Comparison of ENCODE assay signal across 15 cellular contexts in the genomic region with DNA sequence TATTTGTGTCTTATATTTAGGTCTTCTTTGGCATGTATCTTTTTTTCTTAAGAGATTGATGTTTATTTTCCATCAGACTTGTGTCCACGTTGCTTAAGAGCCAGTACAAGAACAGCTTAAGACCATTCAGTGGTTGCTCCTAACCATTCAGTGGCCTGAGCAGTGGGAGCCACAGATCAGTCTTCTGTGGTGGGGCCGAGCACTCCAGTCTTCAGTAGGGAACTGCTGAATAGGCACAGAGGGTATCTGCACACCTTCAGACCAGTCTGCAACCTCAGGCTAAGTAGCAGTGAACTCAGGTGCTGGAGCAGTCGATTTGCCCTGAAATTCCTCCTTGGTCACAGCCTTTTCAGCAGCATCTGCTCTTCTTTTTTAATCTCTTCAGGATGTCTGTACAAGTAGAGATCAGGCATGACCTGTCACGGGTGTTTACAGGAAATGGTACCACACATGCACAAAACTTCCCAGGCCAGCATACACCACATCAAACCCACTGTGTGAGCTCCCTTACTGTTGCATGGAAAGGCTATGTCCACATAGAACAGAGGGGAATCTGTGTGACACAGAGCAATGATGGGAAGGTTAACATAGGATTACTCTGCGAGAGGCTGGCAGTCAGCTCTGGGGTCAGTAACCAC. TPM values are rescaled to one million over a fixed set of nuclear protein-coding genes. Genes with fewer than 3 reads are reported as not detected.
DNase-seq lines count a peak whose midpoint lies in the region; ATAC-seq and TF ChIP-seq lines count a peak whose summit lies in the region.
"Had no signal": no experiment of that assay in that cellular context is flagged by ENCODE, and none has a peak within 500 bp of the region (broad histone marks: within the 10 kb centered on the region; RNA-seq: fewer than 3 reads in every experiment).

No MANE protein-coding gene starts in this region.

- H3K79me1 ChIP-seq in IMR-90 (ENCODE audit: low read depth in 1 of 2, low read length in 2 of 2), result no peaks in the 10 kb centered on the region

- no peak overlapping the region for H3K9ac ChIP-seq in IMR-90 (ENCODE audit: low read depth, low read length)

- H2BK5ac ChIP-seq in IMR-90 (ENCODE audit: low read depth, low read length, poor library complexity, severe bottlenecking), result no peak overlapping the region

- H3K36me3 ChIP-seq in IMR-90 (ENCODE audit: control insufficient read depth, insufficient read depth, low read length), result no peaks in the 10 kb centered on the region
- H3K36me3 ChIP-seq: pancreas had no signal

- dilution Hi-C loops in IMR-90 (cut with HindIII; ENCODE audit: low sequenced_read_pairs, unreplicated experiment), result no loop called here

- no peak overlapping the region for H4K5ac ChIP-seq in IMR-90 (ENCODE audit: low read depth, low read length)

- WGBS in IMR-90 (ENCODE audit: extremely low coverage in 2 of 2, insufficient read length in 1 of 2), 2 experiments, result 90% methylated on average over 2 of the region's 5 CpGs; no CpG with 5 or more reads in 1 of the 2 experiments

- no peak for TF ChIP-seq CTCF in IMR-90 (conservative IDR thresholded peaks at IDR 0.05; ENCODE audit: low read depth, low read length)

- H3K4me1 Mint-ChIP-seq in natural killer cell treated with Interleukin-12 subunit alpha and Interleukin-12 subunit beta and Interleukin-15 and Interleukin-18, amount 100 ng/mL, for 72 hours (ENCODE audit: low read depth in 2 of 2), result peaks cover 22 to 28% of the 10 kb centered on the region in 2 donors
- H3K4me1 Mint-ChIP-seq: WTC11 had no signal

- no peak overlapping the region for H3K56ac ChIP-seq in IMR-90 (ENCODE audit: extremely low read depth, insufficient read depth, low read length)

- no peaks in the 10 kb centered on the region for H4K20me1 ChIP-seq in IMR-90 (ENCODE audit: insufficient read depth, low read length)

- no peak overlapping the region for H2AK5ac ChIP-seq in IMR-90 (ENCODE audit: low read depth, low read length)

- no TSS peak for BruUV-seq in IMR-90 (replicated peaks; lab: Mats Ljungman, UMichigan)

- H3K27ac Mint-ChIP-seq in natural killer cell treated with Interleukin-12 subunit alpha and Interleukin-12 subunit beta and Interleukin-15 and Interleukin-18, amount 100 ng/mL, for 72 hours, result peak overlapping the region; percentile 5 to 89
- H3K27ac Mint-ChIP-seq: WTC11 had no signal

- no peak overlapping the region for H3K4me2 ChIP-seq in IMR-90 (ENCODE audit: low read depth, low read length)
- H3K4me2 ChIP-seq: smooth muscle cell had no signal

- ATAC-seq in IMR-90 (ENCODE audit: low read depth), result no peak
- ATAC-seq in natural killer cell treated with Interleukin-12 subunit alpha and Interleukin-12 subunit beta and Interleukin-15 and Interleukin-18, amount 100 ng/mL, for 72 hours, result peak; percentile 48 to 62
- ATAC-seq in left lobe of liver, result no peak
- no peak for ATAC-seq in GM21529 (IDR thresholded peaks at IDR 0.05; ENCODE audit: unreplicated experiment)
- no peak for ATAC-seq in GM21526 (IDR thresholded peaks at IDR 0.05; ENCODE audit: low FRiP score, unreplicated experiment)
- ATAC-seq: HepG2, pancreas, PC-3, WTC11 had no signal

- H3K9me1 ChIP-seq in IMR-90 (ENCODE audit: insufficient read depth, low read length), result no peaks in the 10 kb centered on the region

- H3K9me3 ChIP-seq in IMR-90 (ENCODE audit: control insufficient read depth, insufficient read depth, low read length), result peaks cover 5% of the 10 kb centered on the region
- H3K9me3 ChIP-seq: pancreas had no signal

- no peak overlapping the region for H4K8ac ChIP-seq in IMR-90 (ENCODE audit: low read depth in 2 of 2, low read length in 2 of 2)

- in situ Hi-C loops in IMR-90 (cut with MboI; ENCODE audit: low sequenced_read_pairs), result no loop called here

- H2BK15ac ChIP-seq in IMR-90 (ENCODE audit: low read depth, low read length), result no peak overlapping the region

- H3K4me3 ChIP-seq in IMR-90 (ENCODE audit: insufficient read depth, low read depth, low read length), result no peak overlapping the region
- H3K4me3 ChIP-seq: pancreas, smooth muscle cell had no signal

- no peak overlapping the region for H3K4ac ChIP-seq in IMR-90 (ENCODE audit: low read depth, low read length)

- intact Hi-C loops in IMR-90 (cut with micrococcal nuclease), result no loop called here

- no peak overlapping the region for H2BK20ac ChIP-seq in IMR-90 (ENCODE audit: low read depth, low read length)

- H2BK120ac ChIP-seq in IMR-90 (ENCODE audit: low read depth, low read length), result no peak overlapping the region

- H3K4me1 ChIP-seq in IMR-90 (ENCODE audit: control insufficient read depth, insufficient read depth, low read length), result no peaks in the 10 kb centered on the region

- DNase-seq in IMR-90, result no peak
- DNase-seq in activated CD4-positive, alpha-beta T cell treated with anti-CD3 and anti-CD28 coated beads for 1 hour, result peak; percentile 8
- DNase-seq in activated effector memory CD4-positive, alpha-beta T cell treated with Interleukin-2 at 50 U/mL for 16 hours, result peak; percentile 21
- DNase-seq in natural killer cell treated with Interleukin-12 subunit alpha and Interleukin-12 subunit beta and Interleukin-15 and Interleukin-18, amount 100 ng/mL, for 72 hours (ENCODE audit: low spot score), result no peak
- DNase-seq in left lobe of liver (ENCODE audit: low spot score), result no peak
- no peak for DNase-seq in NOMO-1 treated with DMSO at 0.1 percent for 48 hours (lab: John Stamatoyannopoulos, UW; ENCODE audit: unreplicated experiment)
- DNase-seq: C1 segment of cervical spinal cord, NCI-H446, pancreas, PC-3 had no signal

- no peak for TF ChIP-seq POLR2A in IMR-90 (IDR thresholded peaks at IDR 0.05; ENCODE audit: low read depth, low read length)

- POLR2A ChIA-PET in IMR-90 (lab: Charles Lee; ENCODE audit: unreplicated experiment), result no interaction called here

- no peak overlapping the region for H3K18ac ChIP-seq in IMR-90 (ENCODE audit: low read depth, low read length)

- TF ChIP-seq RAD21 in IMR-90 (IDR thresholded peaks at IDR 0.05; ENCODE audit: low read length), result no peak

- H2AFZ ChIP-seq in IMR-90 (replicated peaks; ENCODE audit: low read length, poor library complexity), result peak overlapping the region; percentile 63

- CTCF ChIA-PET in IMR-90 (lab: Yijun Ruan, JAX), result no interaction called here

- peaks cover 9% of the 10 kb centered on the region for H3K27me3 ChIP-seq in IMR-90 (ENCODE audit: control insufficient read depth, insufficient read depth, low read length)
- H3K27me3 ChIP-seq: pancreas had no signal

- peak overlapping the region; percentile 55 for H3K4me3 Mint-ChIP-seq in natural killer cell treated with Interleukin-12 subunit alpha and Interleukin-12 subunit beta and Interleukin-15 and Interleukin-18, amount 100 ng/mL, for 72 hours
- H3K4me3 Mint-ChIP-seq: WTC11 had no signal

- H3K23ac ChIP-seq in IMR-90 (ENCODE audit: low read depth, low read length), result no peak overlapping the region

- no peak overlapping the region for H3K27ac ChIP-seq in IMR-90 (ENCODE audit: insufficient read depth, low read length)
- H3K27ac ChIP-seq: pancreas had no signal

- no peak overlapping the region for H4K91ac ChIP-seq in IMR-90 (ENCODE audit: insufficient read depth, low read depth, low read length)

- no peaks in the 10 kb centered on the region for H3K9me3 Mint-ChIP-seq in natural killer cell treated with Interleukin-12 subunit alpha and Interleukin-12 subunit beta and Interleukin-15 and Interleukin-18, amount 100 ng/mL, for 72 hours

- H3K36me3 Mint-ChIP-seq in natural killer cell treated with Interleukin-12 subunit alpha and Interleukin-12 subunit beta and Interleukin-15 and Interleukin-18, amount 100 ng/mL, for 72 hours, result no peaks in the 10 kb centered on the region
- H3K36me3 Mint-ChIP-seq: WTC11 had no signal

- H2AK9ac ChIP-seq in IMR-90 (replicated peaks; ENCODE audit: low read depth, low read length, poor library complexity), result no peak overlapping the region

- H3K14ac ChIP-seq in IMR-90 (replicated peaks; ENCODE audit: low read depth, low read length), result no peak overlapping the region; the same call in 1 of the 2 replicates

- no peaks in the 10 kb centered on the region for H3K27me3 Mint-ChIP-seq in natural killer cell treated with Interleukin-12 subunit alpha and Interleukin-12 subunit beta and Interleukin-15 and Interleukin-18, amount 100 ng/mL, for 72 hours

TF ChIP-seq in IMR-90, 13 proteins besides CTCF, POLR2A, EP300 and RAD21 (continues in another document):
- no peak for TF ChIP-seq MXI1 (IDR thresholded peaks at IDR 0.05; ENCODE audit: borderline replicate concordance, low read depth, low read length)
- TF ChIP-seq BHLHE40 (IDR thresholded peaks at IDR 0.05; ENCODE audit: low read depth, low read length), result no peak
- no peak for TF ChIP-seq RFX5 (IDR thresholded peaks at IDR 0.05; ENCODE audit: low read depth, low read length)
- no peak for TF ChIP-seq CHD1 (IDR thresholded peaks at IDR 0.05; ENCODE audit: low read depth, low read length)
- TF ChIP-seq, protein P1, sequence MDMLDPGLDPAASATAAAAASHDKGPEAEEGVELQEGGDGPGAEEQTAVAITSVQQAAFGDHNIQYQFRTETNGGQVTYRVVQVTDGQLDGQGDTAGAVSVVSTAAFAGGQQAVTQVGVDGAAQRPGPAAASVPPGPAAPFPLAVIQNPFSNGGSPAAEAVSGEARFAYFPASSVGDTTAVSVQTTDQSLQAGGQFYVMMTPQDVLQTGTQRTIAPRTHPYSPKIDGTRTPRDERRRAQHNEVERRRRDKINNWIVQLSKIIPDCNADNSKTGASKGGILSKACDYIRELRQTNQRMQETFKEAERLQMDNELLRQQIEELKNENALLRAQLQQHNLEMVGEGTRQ (IDR thresholded peaks at IDR 0.05; ENCODE audit: low read depth, low read length), result no peak
- TF ChIP-seq MAFK (IDR thresholded peaks at IDR 0.05; ENCODE audit: low read depth, low read length), result no peak
- TF ChIP-seq, protein P2, sequence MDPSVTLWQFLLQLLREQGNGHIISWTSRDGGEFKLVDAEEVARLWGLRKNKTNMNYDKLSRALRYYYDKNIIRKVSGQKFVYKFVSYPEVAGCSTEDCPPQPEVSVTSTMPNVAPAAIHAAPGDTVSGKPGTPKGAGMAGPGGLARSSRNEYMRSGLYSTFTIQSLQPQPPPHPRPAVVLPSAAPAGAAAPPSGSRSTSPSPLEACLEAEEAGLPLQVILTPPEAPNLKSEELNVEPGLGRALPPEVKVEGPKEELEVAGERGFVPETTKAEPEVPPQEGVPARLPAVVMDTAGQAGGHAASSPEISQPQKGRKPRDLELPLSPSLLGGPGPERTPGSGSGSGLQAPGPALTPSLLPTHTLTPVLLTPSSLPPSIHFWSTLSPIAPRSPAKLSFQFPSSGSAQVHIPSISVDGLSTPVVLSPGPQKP (IDR thresholded peaks at IDR 0.05; ENCODE audit: borderline replicate concordance, low read depth, low read length), result no peak
- no peak for TF ChIP-seq MAZ (IDR thresholded peaks at IDR 0.05; ENCODE audit: borderline replicate concordance, low read depth, low read length)
- no peak for TF ChIP-seq RCOR1 (IDR thresholded peaks at IDR 0.05; ENCODE audit: insufficient replicate concordance, low read length)

RNA-seq across cellular contexts. Expression of a gene that starts 51.5 kb away (rescaled TPM):
- 27.1 and 46.4 TPM in 2 replicates for total RNA-seq in IMR-90 (2012; rRNA removed)
- polyA plus RNA-seq in IMR-90 (2012; rRNA removed), result 19.1 and 26.4 TPM in 2 replicates
- polyA plus RNA-seq in IMR-90 (2012; cell fraction: cytosol; rRNA removed), result 3.5 and 6.9 TPM in 2 replicates
- 3.2 and 19.8 TPM in 2 replicates for polyA plus RNA-seq in IMR-90 (2012; cell fraction: nucleus; rRNA removed; ENCODE audit: low replicate concordance)
- 100 to 1,000 TPM; 226 to 255 TPM for total RNA-seq in natural killer cell treated with Interleukin-12 subunit alpha and Interleukin-12 subunit beta and Interleukin-15 and Interleukin-18, amount 100 ng/mL, for 72 hours
- total RNA-seq in left lobe of liver, result 67.2 TPM

Comparison
In these comparisons a context has a peak if more than half of its experiments do, and no peak if none do; other contexts are left out.
1. ATAC-seq: peak in natural killer cell treated with Interleukin-12 subunit alpha and Interleukin-12 subunit beta and Interleukin-15 and Interleukin-18, amount 100 ng/mL, for 72 hours (2 of 2); none in IMR-90 (single experiment), left lobe of liver (single experiment), GM21529 (single experiment) and GM21526 (single experiment).
2. DNase-seq: peak in activated CD4-positive, alpha-beta T cell treated with anti-CD3 and anti-CD28 coated beads for 1 hour (single experiment) and activated effector memory CD4-positive, alpha-beta T cell treated with Interleukin-2 at 50 U/mL for 16 hours (single experiment); none in IMR-90 (single experiment), natural killer cell treated with Interleukin-12 subunit alpha and Interleukin-12 subunit beta and Interleukin-15 and Interleukin-18, amount 100 ng/mL, for 72 hours (single experiment), left lobe of liver (single experiment) and NOMO-1 treated with DMSO at 0.1 percent for 48 hours (single experiment).